In the genomic region with DNA sequence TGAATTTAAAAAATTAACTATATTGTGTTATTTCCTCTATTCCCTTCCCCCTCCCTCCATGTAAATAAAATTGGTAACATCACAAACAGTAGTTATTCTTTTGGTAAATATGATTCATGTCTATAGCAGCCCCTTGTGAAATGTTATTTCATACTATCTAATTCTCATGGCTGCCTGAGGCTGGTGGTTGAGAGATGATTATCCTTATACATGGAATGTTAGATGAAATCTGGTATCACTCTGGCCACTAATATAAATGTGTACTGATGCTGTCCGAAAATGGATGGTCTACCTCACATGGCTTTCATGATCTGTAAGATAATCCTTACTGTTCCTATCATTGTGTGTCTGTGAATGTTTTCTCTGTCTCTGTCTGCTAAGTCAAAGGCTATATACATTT, we compare ENCODE assay signal across 20 cellular contexts.
"Had no signal": no experiment of that assay in that cellular context is flagged by ENCODE, and none has a peak within 500 bp of the region (broad histone marks: within the 10 kb centered on the region; RNA-seq: fewer than 3 reads in every experiment).

No MANE protein-coding gene starts in this region.

- H3K27me3 ChIP-seq: body of pancreas, ovary, thyroid gland had no signal

- H3K4me3 ChIP-seq: body of pancreas, ovary, prostate gland, thyroid gland had no signal

- H3K27ac Mint-ChIP-seq: activated CD4-positive, alpha-beta memory T cell treated with anti-CD3 and anti-CD28 coated beads, Interleukin-2, amount 10 ng/mL, durations not matched to agents 7 days and 5 days; activated CD4-positive, alpha-beta T cell treated with anti-CD3 and anti-CD28 coated beads, Interleukin-2, amount 10 ng/mL, durations not matched to agents 24 days and 14 days; activated naive CD4-positive, alpha-beta T cell treated with anti-CD3 and anti-CD28 coated beads for 36 hours; activated T-cell treated with anti-CD3 and anti-CD28 coated beads, Interleukin-2, amount 50 U/mL, for 72 hours; nephron; stimulated activated naive CD8-positive, alpha-beta T cell treated with anti-CD3 and anti-CD28 coated beads, Interleukin-15, Interleukin-2, amounts not matched to agents 100 ng/mL and 50 ng/mL, for 24 hours had no signal

- H3K9me3 Mint-ChIP-seq: activated CD4-positive, alpha-beta memory T cell treated with anti-CD3 and anti-CD28 coated beads, Interleukin-2, amount 10 ng/mL, durations not matched to agents 7 days and 5 days; activated CD4-positive, alpha-beta T cell treated with anti-CD3 and anti-CD28 coated beads, Interleukin-2, amount 10 ng/mL, durations not matched to agents 24 days and 14 days; activated naive CD4-positive, alpha-beta T cell treated with anti-CD3 and anti-CD28 coated beads for 36 hours; activated T-cell treated with anti-CD3 and anti-CD28 coated beads, Interleukin-2, amount 50 U/mL, for 72 hours; nephron; stimulated activated naive CD8-positive, alpha-beta T cell treated with anti-CD3 and anti-CD28 coated beads, Interleukin-15, Interleukin-2, amounts not matched to agents 100 ng/mL and 50 ng/mL, for 24 hours had no signal

- H3K4me1 ChIP-seq: body of pancreas, prostate gland, thyroid gland had no signal

- DNase-seq: activated CD4-positive, alpha-beta memory T cell treated with anti-CD3 and anti-CD28 coated beads, Interleukin-2, amount 10 ng/mL, durations not matched to agents 7 days and 5 days; activated CD4-positive, alpha-beta T cell treated with anti-CD3 and anti-CD28 coated beads, Interleukin-2, amount 10 ng/mL, durations not matched to agents 24 days and 14 days; activated effector memory CD4-positive, alpha-beta T cell treated with Interleukin-2 at 50 U/mL for 16 hours; activated naive CD4-positive, alpha-beta T cell treated with anti-CD3 and anti-CD28 coated beads for 36 hours; activated T-cell treated with anti-CD3 and anti-CD28 coated beads, Interleukin-2, amount 50 U/mL, for 72 hours; anterior cingulate cortex; body of pancreas; caudate nucleus; dermis blood vessel endothelial cell; effector CD8-positive, alpha-beta T cell; foreskin melanocyte; ovary; stimulated activated CD4-positive, alpha-beta T cell treated with anti-CD3 and anti-CD28 coated beads, Interleukin-4, amount 100 ng/mL, for 4 hours; substantia nigra; thyroid gland had no signal

- H3K27ac ChIP-seq: body of pancreas, neutrophil, ovary, prostate gland, thyroid gland had no signal

- H3K36me3 ChIP-seq: neutrophil, ovary, prostate gland, thyroid gland had no signal

- ATAC-seq: activated T-cell treated with anti-CD3 and anti-CD28 coated beads, Interleukin-2, amount 50 U/mL, for 72 hours; body of pancreas; left lobe of liver had no signal

- H3K9me3 ChIP-seq: body of pancreas, neutrophil, ovary, prostate gland, thyroid gland had no signal
